7 cellular contexts compared by ENCODE assay signal in the genomic region with DNA sequence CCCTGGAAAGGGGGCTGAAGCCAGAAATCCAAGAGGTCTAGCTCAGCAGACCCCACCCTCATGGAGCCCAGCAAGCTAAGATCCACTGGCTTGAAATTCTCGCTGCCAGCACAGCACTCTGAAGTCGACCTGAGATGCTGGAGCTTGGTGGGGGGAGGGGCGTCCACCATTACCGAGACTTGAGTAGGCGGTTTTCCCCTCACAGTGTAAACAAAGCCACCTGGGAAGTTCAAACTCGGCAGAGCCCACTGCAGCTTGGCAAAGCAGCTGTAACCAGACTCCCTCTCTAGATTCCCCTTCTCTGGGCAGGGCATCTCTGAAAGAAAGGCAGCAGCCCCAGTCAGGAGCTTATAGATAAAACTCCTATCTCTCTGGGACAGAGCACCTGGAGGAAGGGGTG.
DNase-seq lines count a peak whose midpoint lies in the region; ATAC-seq and TF ChIP-seq lines count a peak whose summit lies in the region.
"Not testable (repeated sequence)": the region's sequence is repeated elsewhere in the genome, so short reads cannot be mapped to it uniquely, and the experiment has no call there.

No MANE protein-coding gene starts in this region.

- H3K27me3 Mint-ChIP-seq in WTC11 (ENCODE audit: low read depth): not testable (repeated sequence)

- TF ChIP-seq CTCF in WTC11 (IDR thresholded peaks at IDR 0.05): not testable (repeated sequence)

- POLR2A ChIA-PET in WTC11 (lab: Charles Lee): not testable (repeated sequence)

- not testable (repeated sequence) for H3K4me3 Mint-ChIP-seq in WTC11

- H3K36me3 Mint-ChIP-seq in WTC11: not testable (repeated sequence)

- DNase-seq in DMS153 (lab: John Stamatoyannopoulos, UW) (peak; percentile 19), H4 (ENCODE audit: low spot score) (peak; percentile 8), NCI-H1105 treated with DMSO at 0.1 percent for 48 hours (lab: John Stamatoyannopoulos, UW) (peak; percentile 65), NCI-H2171 treated with DMSO at 0.1 percent for 48 hours (lab: John Stamatoyannopoulos, UW) (peak; percentile 85), NCI-H69 (lab: John Stamatoyannopoulos, UW) (peak; percentile 69), WTC11 (ENCODE audit: low spot score) (peak; percentile 26), left kidney (ENCODE audit: low read depth, low spot score) (peak; percentile 25)

- H3K9me3 Mint-ChIP-seq in WTC11: not testable (repeated sequence)

- H3K4me1 Mint-ChIP-seq in WTC11: not testable (repeated sequence)

- ATAC-seq in WTC11: not testable (repeated sequence)

- not testable (repeated sequence) for H3K27ac Mint-ChIP-seq in WTC11

- CTCF ChIA-PET in WTC11 (lab: Charles Lee): interaction anchor here (0.5 to 1.2 kb wide), 3 partner anchors 59 to 139 kb away, joined by 3 to 6 read pairs (median 3); no protein-coding TSS in a partner anchor

Comparison
In these comparisons a context has a peak if more than half of its experiments do, and no peak if none do; other contexts are left out.
1. DNase-seq: peak in every context shown above with its lines; median percentile 85 in NCI-H2171 treated with DMSO at 0.1 percent for 48 hours; 69 in NCI-H69; 65 in NCI-H1105 treated with DMSO at 0.1 percent for 48 hours; 26 in WTC11; 25 in left kidney; 19 in DMS153; 8 in H4.